ENCODE assay signal across 8 cellular contexts in the genomic region with DNA sequence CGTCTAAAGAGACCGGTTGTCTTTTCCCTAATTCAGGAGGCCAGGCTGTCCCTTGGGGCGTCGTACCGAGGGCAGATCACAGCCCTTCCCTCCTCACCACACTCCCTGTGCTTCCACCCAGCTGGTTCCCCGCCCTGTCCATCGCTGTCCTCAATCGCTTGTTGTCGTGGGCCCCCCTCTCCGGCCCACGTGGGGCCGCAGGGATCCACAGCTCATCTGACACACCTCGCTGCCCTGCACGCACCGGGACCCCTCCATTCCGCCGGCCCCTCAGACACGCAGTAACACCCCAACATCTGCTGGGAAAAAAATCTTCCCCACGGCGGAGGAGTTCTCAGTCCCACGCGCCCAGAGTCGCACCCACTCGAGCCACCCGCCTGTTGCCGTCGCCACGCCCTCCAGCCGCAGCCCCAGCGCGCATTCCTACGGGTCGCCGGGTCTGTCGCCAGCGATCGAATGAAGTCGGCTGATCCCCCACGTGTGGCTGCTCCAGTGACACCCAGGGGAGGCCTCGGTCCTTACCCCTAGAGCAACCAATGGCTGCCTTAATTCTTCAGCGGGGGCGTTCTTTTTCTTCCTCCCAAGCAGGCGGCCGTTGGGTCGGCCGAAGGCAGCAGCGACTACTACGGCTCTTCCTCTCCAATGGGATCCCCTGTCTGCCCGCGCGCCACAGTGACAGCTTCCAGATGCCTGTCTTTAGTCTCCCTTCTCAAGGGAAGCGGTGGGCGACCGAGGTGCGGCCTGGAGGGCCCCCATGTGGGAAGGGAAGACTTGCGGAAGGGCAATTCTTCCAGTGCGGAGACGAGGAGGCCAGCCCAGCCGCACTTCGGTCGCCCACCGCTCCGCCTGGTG. TPM values are rescaled to one million over a fixed set of nuclear protein-coding genes. Genes with fewer than 3 reads are reported as not detected.
DNase-seq lines count a peak whose midpoint lies in the region; ATAC-seq and TF ChIP-seq lines count a peak whose summit lies in the region.

No MANE protein-coding gene starts in this region.

- no peak for TF ChIP-seq POLR2A in stomach (IDR thresholded peaks at IDR 0.05)

- TF ChIP-seq EP300 in stomach (IDR thresholded peaks at IDR 0.05): no peak

- intact Hi-C loops in CD4-positive, alpha-beta memory T cell (cut with micrococcal nuclease): loop anchor here (1.0 kb wide), 6 partner anchors 36 to 208 kb away; no protein-coding TSS in a partner anchor
- intact Hi-C loops in natural killer cell (cut with micrococcal nuclease) (loop anchor here (2.0 kb wide), 2 partner anchors 40 to 208 kb away; a partner anchor contains a TSS), stomach (cut with DNase I; ENCODE audit: low total_unique reads) (loop anchor here (10.0 kb wide), 1 partner anchor 86 kb away; no protein-coding TSS in a partner anchor)

- peaks cover 8 to 41% (median 19%) of the 10 kb centered on the region in 4 donors for H3K4me1 Mint-ChIP-seq in CD4-positive, alpha-beta memory T cell
- peaks cover 17 to 47% of the 10 kb centered on the region in 2 donors for H3K4me1 Mint-ChIP-seq in natural killer cell

- no peaks in the 10 kb centered on the region for H3K9me3 Mint-ChIP-seq in CD4-positive, alpha-beta memory T cell
- no peaks in the 10 kb centered on the region for H3K9me3 Mint-ChIP-seq in natural killer cell

- H3K4me3 ChIP-seq in CD4-positive, alpha-beta memory T cell (ENCODE audit: low read length in 2 of 2): peak overlapping the region; percentile 29 to 86
- H3K4me3 ChIP-seq in stomach: peak overlapping the region; percentile 81 to 92 (median 89)

- ATAC-seq in GM19397 (IDR thresholded peaks at IDR 0.05; ENCODE audit: unreplicated experiment) (peak; percentile 42), HG03520 (IDR thresholded peaks at IDR 0.05; ENCODE audit: unreplicated experiment) (peak; percentile 52), natural killer cell (peak; percentile 57 to 70 (median 62))

- no peak for TF ChIP-seq CTCF in natural killer cell (IDR thresholded peaks at IDR 0.05)
- no peak for TF ChIP-seq CTCF in stomach (IDR thresholded peaks at IDR 0.05)

- H3K36me3 Mint-ChIP-seq in CD4-positive, alpha-beta memory T cell: peaks cover 0 to 5% of the 10 kb centered on the region in 2 donors
- H3K36me3 Mint-ChIP-seq in natural killer cell: no peaks in the 10 kb centered on the region

- H3K27ac ChIP-seq in CD4-positive, alpha-beta memory T cell (ENCODE audit: low read depth, low read length): peak overlapping the region; percentile 41
- peak overlapping the region; percentile 89 to 92 (median 91) for H3K27ac ChIP-seq in stomach

- peak overlapping the region; percentile 87 to 94 (median 92) for H3K4me3 Mint-ChIP-seq in CD4-positive, alpha-beta memory T cell
- peak overlapping the region; percentile 93 for H3K4me3 Mint-ChIP-seq in natural killer cell

- H3K27me3 ChIP-seq in CD4-positive, alpha-beta memory T cell (ENCODE audit: insufficient read depth, low read length): no peaks in the 10 kb centered on the region
- no peaks in the 10 kb centered on the region for H3K27me3 ChIP-seq in stomach

- no peaks in the 10 kb centered on the region for H3K27me3 Mint-ChIP-seq in CD4-positive, alpha-beta memory T cell
- H3K27me3 Mint-ChIP-seq in natural killer cell (ENCODE audit: low read depth in 2 of 2): no peaks in the 10 kb centered on the region

- H3K36me3 ChIP-seq in CD4-positive, alpha-beta memory T cell (ENCODE audit: insufficient read depth, low read length): no peaks in the 10 kb centered on the region
- no peaks in the 10 kb centered on the region for H3K36me3 ChIP-seq in stomach

- CTCF ChIA-PET in CD4-positive, alpha-beta memory T cell (lab: Charles Lee; ENCODE audit: partially characterized antibody): interaction anchor here (0.9 to 1.5 kb wide), 3 partner anchors 12 to 69 kb away, joined by 3 read pairs; no protein-coding TSS in a partner anchor

- H3K27ac Mint-ChIP-seq in CD4-positive, alpha-beta memory T cell: peak overlapping the region; percentile 67 to 92 (median 85)
- H3K27ac Mint-ChIP-seq in natural killer cell: peak overlapping the region; percentile 77 to 90

- POLR2A ChIA-PET in CD4-positive, alpha-beta memory T cell (lab: Charles Lee; ENCODE audit: partially characterized antibody): interaction anchor here (1.0 to 6.4 kb wide), 9 partner anchors 29 to 122 kb away, joined by 3 to 36 read pairs (median 6); a partner anchor contains a TSS

- DNase-seq in CD4-positive, alpha-beta memory T cell: peak; percentile 62 to 82 (median 65)
- DNase-seq in activated T-helper 1 cell treated with Interleukin-2 at 50 U/mL for 16 hours (ENCODE audit: low read depth): peak; percentile 46
- DNase-seq in fibroblast of gingiva (ENCODE audit: low read depth): peak; percentile 70
- peak; percentile 63 for DNase-seq in natural killer cell
- peak; percentile 64 for DNase-seq in stomach

- no peaks in the 10 kb centered on the region for H3K9me3 ChIP-seq in CD4-positive, alpha-beta memory T cell (ENCODE audit: control insufficient read depth in 1 of 2, low read length in 2 of 2)
- H3K9me3 ChIP-seq in stomach: no peaks in the 10 kb centered on the region

- H3K4me1 ChIP-seq in CD4-positive, alpha-beta memory T cell (ENCODE audit: insufficient read depth, low read length): peaks cover 23% of the 10 kb centered on the region
- H3K4me1 ChIP-seq in stomach: peaks cover 13 to 49% (median 40%) of the 10 kb centered on the region in 4 donors

- 5 to 11% (median 7%) methylated on average over 49 to 63 of the region's 63 CpGs for WGBS in stomach, 5 donors

TF ChIP-seq in PFSK-1, 5 proteins besides CTCF, POLR2A, EP300 and RAD21:
- no peak for TF ChIP-seq POLR2AphosphoS5 (IDR thresholded peaks at IDR 0.05; ENCODE audit: low read depth, low read length)
- peak; percentile 67; the same call in 1 of the 2 replicates for TF ChIP-seq SIN3A (IDR thresholded peaks at IDR 0.05; ENCODE audit: borderline replicate concordance, insufficient read depth, low read length)
- TF ChIP-seq, protein P1, sequence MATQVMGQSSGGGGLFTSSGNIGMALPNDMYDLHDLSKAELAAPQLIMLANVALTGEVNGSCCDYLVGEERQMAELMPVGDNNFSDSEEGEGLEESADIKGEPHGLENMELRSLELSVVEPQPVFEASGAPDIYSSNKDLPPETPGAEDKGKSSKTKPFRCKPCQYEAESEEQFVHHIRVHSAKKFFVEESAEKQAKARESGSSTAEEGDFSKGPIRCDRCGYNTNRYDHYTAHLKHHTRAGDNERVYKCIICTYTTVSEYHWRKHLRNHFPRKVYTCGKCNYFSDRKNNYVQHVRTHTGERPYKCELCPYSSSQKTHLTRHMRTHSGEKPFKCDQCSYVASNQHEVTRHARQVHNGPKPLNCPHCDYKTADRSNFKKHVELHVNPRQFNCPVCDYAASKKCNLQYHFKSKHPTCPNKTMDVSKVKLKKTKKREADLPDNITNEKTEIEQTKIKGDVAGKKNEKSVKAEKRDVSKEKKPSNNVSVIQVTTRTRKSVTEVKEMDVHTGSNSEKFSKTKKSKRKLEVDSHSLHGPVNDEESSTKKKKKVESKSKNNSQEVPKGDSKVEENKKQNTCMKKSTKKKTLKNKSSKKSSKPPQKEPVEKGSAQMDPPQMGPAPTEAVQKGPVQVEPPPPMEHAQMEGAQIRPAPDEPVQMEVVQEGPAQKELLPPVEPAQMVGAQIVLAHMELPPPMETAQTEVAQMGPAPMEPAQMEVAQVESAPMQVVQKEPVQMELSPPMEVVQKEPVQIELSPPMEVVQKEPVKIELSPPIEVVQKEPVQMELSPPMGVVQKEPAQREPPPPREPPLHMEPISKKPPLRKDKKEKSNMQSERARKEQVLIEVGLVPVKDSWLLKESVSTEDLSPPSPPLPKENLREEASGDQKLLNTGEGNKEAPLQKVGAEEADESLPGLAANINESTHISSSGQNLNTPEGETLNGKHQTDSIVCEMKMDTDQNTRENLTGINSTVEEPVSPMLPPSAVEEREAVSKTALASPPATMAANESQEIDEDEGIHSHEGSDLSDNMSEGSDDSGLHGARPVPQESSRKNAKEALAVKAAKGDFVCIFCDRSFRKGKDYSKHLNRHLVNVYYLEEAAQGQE (IDR thresholded peaks at IDR 0.05; ENCODE audit: insufficient read depth in 1 of 2, low read depth in 2 of 2, low read length in 2 of 2): no peak
- TF ChIP-seq TAF1 (IDR thresholded peaks at IDR 0.05; ENCODE audit: borderline replicate concordance, insufficient read depth, low read length): 0 out of 2 replicates have a peak, but pooled peaks have one; percentile 51
TF ChIP-seq in PFSK-1: peak in this region for 2.

RNA-seq across cellular contexts. Expression of a gene that starts 0.9 kb away (rescaled TPM):
- total RNA-seq in CD4-positive, alpha-beta memory T cell: 10 to 100 TPM; 25.2 to 30.2 TPM
- polyA plus RNA-seq in CD4-positive, alpha-beta memory T cell: 10 to 100 TPM; 21.9 to 31.3 TPM
- polyA plus RNA-seq in PFSK-1 (2012; ENCODE audit: insufficient read length, low read depth): 60.3 TPM
- total RNA-seq in natural killer cell (10 to 100 TPM; 38.6 to 52.8 (median 46.2) TPM), stomach (100 to 1,000 TPM in 3 of 5 donors, 10 to 100 TPM in 2; 29.0 to 298 (median 201) TPM)
- polyA plus RNA-seq in stomach: 10 to 100 TPM in 2 of 3 donors, 1 to 10 TPM in 1; 9.3 to 45.8 (median 43.3) TPM

RNA-seq across cellular contexts. Expression of a gene that starts 50.7 kb away (rescaled TPM):
- total RNA-seq in CD4-positive, alpha-beta memory T cell: not detected
- not detected for polyA plus RNA-seq in CD4-positive, alpha-beta memory T cell
- not detected for polyA plus RNA-seq in PFSK-1 (2012; ENCODE audit: insufficient read length, low read depth)
- total RNA-seq in natural killer cell (not detected), stomach (10 to 100 TPM in 3 of 5 donors, 1 to 10 TPM in 2; 2.9 to 29.0 (median 10.1) TPM)
- 1 to 10 TPM in 2 of 3 donors, under 1 TPM in 1; 0.73 to 6.0 (median 2.0) TPM for polyA plus RNA-seq in stomach

Comparison
In these comparisons a context has a peak if more than half of its experiments do, and no peak if none do; other contexts are left out.
1. Peak in every context shown above with its lines: DNase-seq, ATAC-seq, H3K4me3 ChIP-seq and H3K27ac ChIP-seq.